In the genomic region with DNA sequence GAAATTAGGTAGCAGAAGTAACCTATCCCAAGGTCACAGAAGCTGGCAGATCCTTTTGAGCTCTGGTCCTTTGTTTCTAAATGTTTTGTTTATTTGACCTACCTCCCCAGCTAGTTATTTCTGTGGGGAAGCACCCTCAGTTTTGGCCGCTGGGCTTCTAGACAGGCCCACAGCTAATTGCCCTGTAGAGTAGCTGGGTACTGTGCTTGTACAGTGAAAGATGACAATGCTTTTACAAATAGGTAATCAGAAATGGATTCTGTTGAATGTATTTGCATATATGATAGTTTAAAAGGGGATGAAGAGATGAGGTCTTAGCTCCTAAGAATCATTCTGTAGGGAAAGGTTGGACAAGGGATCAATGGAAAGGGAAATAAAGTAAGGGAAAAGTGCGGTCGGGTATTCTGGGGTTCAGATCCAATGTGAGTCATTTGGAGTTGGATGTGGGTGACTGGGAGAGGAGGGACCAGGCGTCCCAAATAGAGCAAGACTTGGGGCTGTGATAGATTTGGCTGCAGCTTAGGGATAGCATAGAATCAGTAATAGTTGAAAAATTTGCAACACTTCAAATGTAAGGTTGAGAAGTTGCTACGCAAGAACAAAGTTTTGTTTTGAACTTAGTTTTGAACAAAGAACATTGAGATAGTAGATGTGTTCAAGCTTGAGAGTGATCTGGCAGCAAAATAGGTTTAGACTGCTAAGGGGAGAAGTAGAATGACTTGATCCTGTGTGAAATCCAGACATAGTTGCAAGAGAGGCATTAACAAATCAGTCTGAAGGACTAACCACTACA, we compare ENCODE assay signal across 9 cellular contexts. TPM values are rescaled to one million over a fixed set of nuclear protein-coding genes. Genes with fewer than 3 reads are reported as not detected.
A peak's percentile ranks its signal among the peaks of the same experiment; 100 is the strongest.
DNase-seq lines count a peak whose midpoint lies in the region; ATAC-seq, FAIRE-seq and TF ChIP-seq lines count a peak whose summit lies in the region.
"Had no signal": no experiment of that assay in that cellular context is flagged by ENCODE, and none has a peak within 500 bp of the region (broad histone marks: within the 10 kb centered on the region; RNA-seq: fewer than 3 reads in every experiment).

No MANE protein-coding gene starts in this region.

- peaks cover 13% of the 10 kb centered on the region for H4K20me1 ChIP-seq in keratinocyte (ENCODE audit: control insufficient read depth, extremely low read depth, insufficient read depth, low read length)

- no peaks in the 10 kb centered on the region for H3K9me1 ChIP-seq in keratinocyte (ENCODE audit: control insufficient read depth, extremely low read depth, insufficient read depth, low read length)

- dilution Hi-C loops in keratinocyte (cut with MboI; ENCODE audit: extremely low pct_ligation_motif_present, low sequenced_read_pairs) = no loop called here

- DNase-seq in activated CD4-positive, alpha-beta T cell treated with anti-CD3 and anti-CD28 coated beads, Interleukin-2, amount 10 ng/mL, durations not matched to agents 7 days and 5 days = no peak
- DNase-seq in activated CD4-positive, alpha-beta T cell treated with anti-CD3 and anti-CD28 coated beads, Interleukin-2, amount 50 U/mL, for 1 hour = no peak
- DNase-seq in activated naive CD8-positive, alpha-beta T cell treated with anti-CD3 and anti-CD28 coated beads, Interleukin-2, amount 50 U/mL, for 24 hours = no peak
- DNase-seq in keratinocyte (ENCODE audit: low read depth, low spot score) (no peak), GM20000 (ENCODE audit: low spot score) (no peak), H54 (ENCODE audit: insufficient read length, low spot score) (no peak)

- peak overlapping the region; percentile 100 for H3K4me3 Mint-ChIP-seq in activated CD4-positive, alpha-beta T cell treated with anti-CD3 and anti-CD28 coated beads, Interleukin-2, amount 10 ng/mL, durations not matched to agents 7 days and 5 days
- peak overlapping the region; percentile 98 for H3K4me3 Mint-ChIP-seq in activated naive CD8-positive, alpha-beta T cell treated with anti-CD3 and anti-CD28 coated beads, Interleukin-2, amount 50 U/mL, for 24 hours

- TF ChIP-seq CTCF in keratinocyte (optimal IDR thresholded peaks at IDR 0.05 in 1 of 3, IDR thresholded peaks at IDR 0.05 in 1 of 3, conservative IDR thresholded peaks at IDR 0.05 in 1 of 3; ENCODE audit: extremely low read depth in 1 of 3, insufficient read depth in 2 of 3, low read length in 3 of 3) (no peak), GM20000 (IDR thresholded peaks at IDR 0.05; ENCODE audit: extremely low read depth, missing control alignments) (no peak)

- peaks cover 22% of the 10 kb centered on the region for H3K36me3 Mint-ChIP-seq in activated CD4-positive, alpha-beta T cell treated with anti-CD3 and anti-CD28 coated beads, Interleukin-2, amount 10 ng/mL, durations not matched to agents 7 days and 5 days (ENCODE audit: low read depth)
- peaks cover 43% of the 10 kb centered on the region for H3K36me3 Mint-ChIP-seq in activated naive CD8-positive, alpha-beta T cell treated with anti-CD3 and anti-CD28 coated beads, Interleukin-2, amount 50 U/mL, for 24 hours (ENCODE audit: low read depth)

- FAIRE-seq in keratinocyte (lab: Jason Lieb, UNC) (no peak), H54 (lab: Jason Lieb, UNC) (no peak)

- H3K9me3 ChIP-seq in keratinocyte (ENCODE audit: control insufficient read depth, low read depth, low read length) = no peaks in the 10 kb centered on the region
- no peaks in the 10 kb centered on the region for H3K9me3 ChIP-seq in subcutaneous abdominal adipose tissue (ENCODE audit: control insufficient read depth in 5 of 5, low read length in 5 of 5)

- H3K4me1 Mint-ChIP-seq in activated CD4-positive, alpha-beta T cell treated with anti-CD3 and anti-CD28 coated beads, Interleukin-2, amount 10 ng/mL, durations not matched to agents 7 days and 5 days = peaks cover 49% of the 10 kb centered on the region
- H3K4me1 Mint-ChIP-seq in activated naive CD8-positive, alpha-beta T cell treated with anti-CD3 and anti-CD28 coated beads, Interleukin-2, amount 50 U/mL, for 24 hours = peaks cover 46% of the 10 kb centered on the region

- H3K27ac ChIP-seq in keratinocyte (ENCODE audit: control insufficient read depth, insufficient read depth, low read length) = no peak overlapping the region
- peak overlapping the region; percentile 95 for H3K27ac ChIP-seq in subcutaneous abdominal adipose tissue (ENCODE audit: low read depth, low read length)
- H3K27ac ChIP-seq: RWPE1 had no signal

- no peak for TF ChIP-seq POLR2A in H54 (IDR thresholded peaks at IDR 0.05; ENCODE audit: low read depth, low read length)

- H3K9me3 Mint-ChIP-seq in activated CD4-positive, alpha-beta T cell treated with anti-CD3 and anti-CD28 coated beads, Interleukin-2, amount 10 ng/mL, durations not matched to agents 7 days and 5 days = no peaks in the 10 kb centered on the region
- H3K9me3 Mint-ChIP-seq in activated naive CD8-positive, alpha-beta T cell treated with anti-CD3 and anti-CD28 coated beads, Interleukin-2, amount 50 U/mL, for 24 hours = no peaks in the 10 kb centered on the region

- H3K79me2 ChIP-seq in keratinocyte (ENCODE audit: control insufficient read depth, insufficient read depth, low read length) = peaks cover 80% of the 10 kb centered on the region

- H3K36me3 ChIP-seq in keratinocyte (ENCODE audit: control insufficient read depth in 2 of 2, extremely low read depth in 1 of 2, insufficient read depth in 2 of 2, low read length in 2 of 2) (peaks cover 0 to 15% of the 10 kb centered on the region in 2 experiments), subcutaneous abdominal adipose tissue (ENCODE audit: control insufficient read depth in 5 of 5, insufficient read depth in 5 of 5, low read length in 5 of 5) (peaks cover 0 to 5% (median 0%) of the 10 kb centered on the region in 5 donors)

- peak overlapping the region; percentile 83 for H3K4me2 ChIP-seq in keratinocyte (ENCODE audit: control insufficient read depth, extremely low read depth, insufficient read depth, low read depth, low read length)

- POLR2A ChIA-PET in activated CD4-positive, alpha-beta T cell treated with anti-CD3 and anti-CD28 coated beads, Interleukin-2, amount 10 ng/mL, durations not matched to agents 7 days and 5 days (lab: Charles Lee) = interaction anchor here (0.7 kb wide), 1 partner anchor 201 kb away, joined by 11 read pairs; no protein-coding TSS in a partner anchor

- H3K27me3 Mint-ChIP-seq in activated CD4-positive, alpha-beta T cell treated with anti-CD3 and anti-CD28 coated beads, Interleukin-2, amount 10 ng/mL, durations not matched to agents 7 days and 5 days = no peaks in the 10 kb centered on the region
- no peaks in the 10 kb centered on the region for H3K27me3 Mint-ChIP-seq in activated naive CD8-positive, alpha-beta T cell treated with anti-CD3 and anti-CD28 coated beads, Interleukin-2, amount 50 U/mL, for 24 hours

- no peaks in the 10 kb centered on the region for H3K27me3 ChIP-seq in keratinocyte (ENCODE audit: control insufficient read depth, extremely low read depth, insufficient read depth, low read length)
- no peaks in the 10 kb centered on the region for H3K27me3 ChIP-seq in subcutaneous abdominal adipose tissue (ENCODE audit: control insufficient read depth in 5 of 5, insufficient read depth in 4 of 5, low read length in 5 of 5)

- no peak overlapping the region for H3K9ac ChIP-seq in keratinocyte (ENCODE audit: control insufficient read depth, extremely low read depth, insufficient read depth, low read length)
- peak overlapping the region in 4 of 5 donors; percentile 38 to 94 (median 84) for H3K9ac ChIP-seq in subcutaneous abdominal adipose tissue (ENCODE audit: low read length in 5 of 5)

- peak overlapping the region; percentile 39 for H3K27ac Mint-ChIP-seq in activated CD4-positive, alpha-beta T cell treated with anti-CD3 and anti-CD28 coated beads, Interleukin-2, amount 10 ng/mL, durations not matched to agents 7 days and 5 days
- H3K27ac Mint-ChIP-seq in activated naive CD8-positive, alpha-beta T cell treated with anti-CD3 and anti-CD28 coated beads, Interleukin-2, amount 50 U/mL, for 24 hours = peak overlapping the region; percentile 98

- CTCF ChIA-PET in activated CD4-positive, alpha-beta T cell treated with anti-CD3 and anti-CD28 coated beads, Interleukin-2, amount 10 ng/mL, durations not matched to agents 7 days and 5 days (lab: Charles Lee) = interaction anchor here (0.7 to 1.7 kb wide), 5 partner anchors 10 to 569 kb away, joined by 3 to 6 read pairs (median 4); no protein-coding TSS in a partner anchor

- no peak overlapping the region for H2AFZ ChIP-seq in keratinocyte (ENCODE audit: control insufficient read depth, low read length)

- H3K4me1 ChIP-seq in keratinocyte (ENCODE audit: control insufficient read depth, extremely low read depth, insufficient read depth, low read length) (peaks cover 18% of the 10 kb centered on the region), subcutaneous abdominal adipose tissue (ENCODE audit: control insufficient read depth in 5 of 5, insufficient read depth in 5 of 5, low read length in 5 of 5) (peaks cover 5 to 60% (median 48%) of the 10 kb centered on the region in 5 donors)

- ATAC-seq in activated naive CD8-positive, alpha-beta T cell treated with anti-CD3 and anti-CD28 coated beads, Interleukin-2, amount 50 U/mL, for 24 hours = no peak
- no peak for ATAC-seq in GM21786 (IDR thresholded peaks at IDR 0.05; ENCODE audit: unreplicated experiment)

- H3K4me3 ChIP-seq in keratinocyte (ENCODE audit: control insufficient read depth in 2 of 3, extremely low read depth in 1 of 3, insufficient read depth in 2 of 3, low read depth in 1 of 3, low read length in 3 of 3) (peak overlapping the region in 1 of 3 experiments; percentile 29), subcutaneous abdominal adipose tissue (ENCODE audit: low read depth in 1 of 5, low read length in 5 of 5) (peak overlapping the region; percentile 89 to 100 (median 93))

RNA-seq across cellular contexts. Expression of a gene that starts 3.7 kb away (rescaled TPM):
- total RNA-seq in activated CD4-positive, alpha-beta T cell treated with anti-CD3 and anti-CD28 coated beads, Interleukin-2, amount 10 ng/mL, durations not matched to agents 7 days and 5 days = 10 to 100 TPM; 37.8 to 41.0 TPM
- 19.2 to 33.2 TPM (median 21.1 TPM) in 3 replicates for polyA plus RNA-seq in keratinocyte
- 27.0 TPM for polyA plus RNA-seq in keratinocyte (2011; ENCODE audit: low read depth)
- polyA plus RNA-seq in keratinocyte (2011; cell fraction: cytosol; rRNA removed) = 17.2 and 43.6 TPM in 2 replicates
- polyA plus RNA-seq in keratinocyte (2011; cell fraction: nucleus; rRNA removed) = 14.9 and 19.5 TPM in 2 replicates
- polyA plus RNA-seq in keratinocyte (2012; ENCODE audit: low replicate concordance) = 21.3 and 29.2 TPM in 2 replicates
- 4.2 to 27.9 TPM (median 13.8 TPM) in 3 replicates for polyA minus RNA-seq in keratinocyte
- polyA minus RNA-seq in keratinocyte (2011; cell fraction: cytosol; rRNA and poly(A)+ RNA removed) = 28.0 TPM
- polyA minus RNA-seq in keratinocyte (2011; cell fraction: nucleus; rRNA and poly(A)+ RNA removed) = 10.1 and 15.6 TPM in 2 replicates
